ENCODE assay signal across 1 cellular context in genomic region chr6:158987657-158988056, GRCh38.
TF ChIP-seq lines count a peak whose summit lies in the region.

No MANE protein-coding gene starts in this region.

TF ChIP-seq in GM12878, 131 proteins besides CTCF, POLR2A, EP300 and RAD21:
- TF ChIP-seq SMAD5 (IDR thresholded peaks at IDR 0.05; ENCODE audit: low read depth) = no peak
- TF ChIP-seq, protein P1, sequence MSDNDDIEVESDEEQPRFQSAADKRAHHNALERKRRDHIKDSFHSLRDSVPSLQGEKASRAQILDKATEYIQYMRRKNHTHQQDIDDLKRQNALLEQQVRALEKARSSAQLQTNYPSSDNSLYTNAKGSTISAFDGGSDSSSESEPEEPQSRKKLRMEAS (IDR thresholded peaks at IDR 0.05; ENCODE audit: low read depth, low read length) = no peak
- no peak for TF ChIP-seq FOXM1 (IDR thresholded peaks at IDR 0.05; ENCODE audit: low read depth, low read length)
- no peak for TF ChIP-seq ZNF207 (IDR thresholded peaks at IDR 0.05; ENCODE audit: borderline replicate concordance)
- TF ChIP-seq SKIL (IDR thresholded peaks at IDR 0.05; ENCODE audit: low read depth, poor library complexity, severe bottlenecking) = no peak
- TF ChIP-seq POLR2AphosphoS2 (IDR thresholded peaks at IDR 0.05; ENCODE audit: low read depth, low read length) = no peak
- TF ChIP-seq ELK1 (IDR thresholded peaks at IDR 0.05; ENCODE audit: low read depth, low read length) = no peak
- TF ChIP-seq SUZ12 (IDR thresholded peaks at IDR 0.05; ENCODE audit: unreplicated experiment) = no peak
- no peak for TF ChIP-seq ZZZ3 (IDR thresholded peaks at IDR 0.05; ENCODE audit: control insufficient read depth, insufficient read length, low read depth)
- TF ChIP-seq MYC (IDR thresholded peaks at IDR 0.05; ENCODE audit: insufficient read depth, insufficient read length, insufficient replicate concordance, low read length, severe bottlenecking) = no peak
- no peak for TF ChIP-seq SMAD1 (IDR thresholded peaks at IDR 0.05; ENCODE audit: low read depth, partially characterized antibody)
- TF ChIP-seq MTA2 (IDR thresholded peaks at IDR 0.05; ENCODE audit: low read depth) = no peak
- no peak for TF ChIP-seq NFYA (IDR thresholded peaks at IDR 0.05; ENCODE audit: borderline replicate concordance, low read depth, low read length)
- no peak for TF ChIP-seq TCF7 (IDR thresholded peaks at IDR 0.05; ENCODE audit: borderline replicate concordance)
- no peak for TF ChIP-seq E2F4 (IDR thresholded peaks at IDR 0.05; ENCODE audit: low read depth, low read length)
